In the genomic region with DNA sequence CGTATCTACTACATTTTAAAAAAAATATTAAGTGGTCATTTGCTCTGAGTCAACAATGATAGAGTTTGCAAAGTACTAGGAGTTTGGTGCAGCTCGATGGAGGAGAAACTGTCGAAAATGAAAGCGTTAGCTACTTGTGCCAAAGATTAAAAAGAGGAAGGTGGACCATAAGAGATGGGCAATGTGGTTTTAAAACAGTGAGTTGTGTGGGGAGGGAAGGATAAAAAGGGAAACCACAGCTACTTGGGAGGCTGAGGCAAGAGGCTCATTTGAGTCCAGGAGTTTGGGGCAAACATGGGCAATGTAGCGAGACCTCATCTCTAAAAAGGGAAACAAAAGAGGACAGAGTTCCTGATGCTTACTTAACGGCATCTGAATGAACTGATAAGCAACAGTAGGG, we compare ENCODE assay signal across 10 cellular contexts. TPM values are rescaled to one million over a fixed set of nuclear protein-coding genes. Genes with fewer than 3 reads are reported as not detected.
A peak's percentile ranks its signal among the peaks of the same experiment; 100 is the strongest.
DNase-seq lines count a peak whose midpoint lies in the region; ATAC-seq and TF ChIP-seq lines count a peak whose summit lies in the region.
"Had no signal": no experiment of that assay in that cellular context is flagged by ENCODE, and none has a peak within 500 bp of the region (broad histone marks: within the 10 kb centered on the region; RNA-seq: fewer than 3 reads in every experiment).

No MANE protein-coding gene starts in this region.

- no peak overlapping the region for H3K27ac ChIP-seq in adrenal gland

- intact Hi-C loops in adrenal gland (cut with DNase I) = no loop called here

- no peaks in the 10 kb centered on the region for H3K36me3 ChIP-seq in adrenal gland (replicated peaks in 1 of 2)

- peaks cover 6% of the 10 kb centered on the region for H3K27me3 ChIP-seq in adrenal gland

- DNase-seq in activated naive CD8-positive, alpha-beta T cell treated with anti-CD3 and anti-CD28 coated beads, Interleukin-2, amount 50 U/mL, for 24 hours = no peak
- no peak for DNase-seq in endothelial cell (ENCODE audit: low spot score)
- DNase-seq in adrenal gland = no peak
- no peak for DNase-seq in NCI-H187 treated with DMSO at 0.1 percent for 48 hours (lab: John Stamatoyannopoulos, UW)
- DNase-seq in amygdala (lab: John Stamatoyannopoulos, UW) = no peak
- DNase-seq: activated naive CD4-positive, alpha-beta T cell treated with Interleukin-2 at 50 U/mL for 16 hours; NCI-H524 treated with DMSO at 0.1 percent for 48 hours had no signal

- no peaks in the 10 kb centered on the region for H3K36me3 Mint-ChIP-seq in activated naive CD8-positive, alpha-beta T cell treated with anti-CD3 and anti-CD28 coated beads, Interleukin-2, amount 50 U/mL, for 24 hours (ENCODE audit: low read depth)
- no peaks in the 10 kb centered on the region for H3K36me3 Mint-ChIP-seq in endothelial cell (ENCODE audit: low read depth, unreplicated experiment)

- H3K9me3 ChIP-seq in adrenal gland (replicated peaks in 1 of 3) = no peaks in the 10 kb centered on the region

- no peaks in the 10 kb centered on the region for H3K4me1 ChIP-seq in adrenal gland (replicated peaks in 1 of 2)

- no peak for TF ChIP-seq CTCF in endothelial cell (IDR thresholded peaks at IDR 0.05; ENCODE audit: unreplicated experiment)
- TF ChIP-seq CTCF in adrenal gland (IDR thresholded peaks at IDR 0.05) = no peak

- WGBS in adrenal gland, 4 donors = 67 to 77% (median 73%) methylated on average over 6 of the region's 6 CpGs

- H3K27ac Mint-ChIP-seq in activated naive CD8-positive, alpha-beta T cell treated with anti-CD3 and anti-CD28 coated beads, Interleukin-2, amount 50 U/mL, for 24 hours = no peak overlapping the region
- H3K27ac Mint-ChIP-seq in endothelial cell (ENCODE audit: unreplicated experiment) = no peak overlapping the region

- H3K9me3 Mint-ChIP-seq in activated naive CD8-positive, alpha-beta T cell treated with anti-CD3 and anti-CD28 coated beads, Interleukin-2, amount 50 U/mL, for 24 hours = no peaks in the 10 kb centered on the region
- H3K9me3 Mint-ChIP-seq in endothelial cell (ENCODE audit: unreplicated experiment) = no peaks in the 10 kb centered on the region

- peak; percentile 92 for ATAC-seq in GM18505 (IDR thresholded peaks at IDR 0.05; ENCODE audit: unreplicated experiment)
- ATAC-seq in GM21526 (IDR thresholded peaks at IDR 0.05; ENCODE audit: low FRiP score, unreplicated experiment) = peak; percentile 92
- ATAC-seq in HG03460 (IDR thresholded peaks at IDR 0.05; ENCODE audit: unreplicated experiment) = peak; percentile 98
- ATAC-seq in activated naive CD8-positive, alpha-beta T cell treated with anti-CD3 and anti-CD28 coated beads, Interleukin-2, amount 50 U/mL, for 24 hours = no peak

- H3K27me3 Mint-ChIP-seq in activated naive CD8-positive, alpha-beta T cell treated with anti-CD3 and anti-CD28 coated beads, Interleukin-2, amount 50 U/mL, for 24 hours = peaks cover 17% of the 10 kb centered on the region
- H3K27me3 Mint-ChIP-seq in endothelial cell (ENCODE audit: unreplicated experiment) = no peaks in the 10 kb centered on the region

- H3K4me3 Mint-ChIP-seq in activated naive CD8-positive, alpha-beta T cell treated with anti-CD3 and anti-CD28 coated beads, Interleukin-2, amount 50 U/mL, for 24 hours = peak overlapping the region; percentile 40
- no peak overlapping the region for H3K4me3 Mint-ChIP-seq in endothelial cell (ENCODE audit: unreplicated experiment)

- no peak overlapping the region for H3K4me3 ChIP-seq in adrenal gland

- peaks cover 6% of the 10 kb centered on the region for H3K4me1 Mint-ChIP-seq in activated naive CD8-positive, alpha-beta T cell treated with anti-CD3 and anti-CD28 coated beads, Interleukin-2, amount 50 U/mL, for 24 hours
- peaks cover 2% of the 10 kb centered on the region for H3K4me1 Mint-ChIP-seq in endothelial cell (ENCODE audit: unreplicated experiment)

- TF ChIP-seq POLR2A in GM18505 (IDR thresholded peaks at IDR 0.05; ENCODE audit: borderline replicate concordance, extremely low read depth, insufficient read depth, insufficient read length) (no peak), adrenal gland (IDR thresholded peaks at IDR 0.05) (no peak)

RNA-seq across cellular contexts. Expression of a gene that starts 18.2 kb away (rescaled TPM):
- total RNA-seq in endothelial cell (ENCODE audit: unreplicated experiment) (138 TPM), adrenal gland (100 to 1,000 TPM in 3 of 8 donors, 10 to 100 TPM in 5; 48.6 to 157 (median 86.0) TPM)
- polyA plus RNA-seq in adrenal gland = 100 to 1,000 TPM in 2 of 3 donors, 10 to 100 TPM in 1; 86.4 to 231 (median 133) TPM

RNA-seq across cellular contexts. Expression of a gene that starts 47.1 kb away (rescaled TPM):
- total RNA-seq in endothelial cell (ENCODE audit: unreplicated experiment) = 50.3 TPM
- total RNA-seq in adrenal gland = 10 to 100 TPM; 24.1 to 37.5 (median 33.6) TPM
- polyA plus RNA-seq in adrenal gland = 10 to 100 TPM; 15.9 to 31.3 (median 16.5) TPM
